Comparison of ENCODE assay signal across 2 cellular contexts in the genomic region with DNA sequence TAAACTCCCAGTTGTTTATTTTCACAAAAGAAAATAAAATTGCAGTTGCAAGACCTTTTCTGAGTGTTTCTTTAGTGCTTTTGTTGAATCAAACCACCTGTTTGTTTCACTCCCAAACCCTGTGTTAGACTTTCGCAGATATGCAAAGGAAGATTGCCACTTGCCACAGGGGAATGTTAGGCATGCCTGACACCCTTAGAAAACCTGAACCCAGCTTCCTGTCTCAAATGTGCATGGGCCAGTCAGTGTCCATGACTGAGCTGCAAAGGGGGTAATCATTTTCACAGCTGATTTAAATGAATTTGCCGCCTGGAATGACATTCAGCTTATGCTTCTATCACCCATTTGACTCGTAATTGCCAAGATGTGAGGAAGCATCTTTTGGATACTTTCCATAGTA.
TF ChIP-seq lines count a peak whose summit lies in the region.

No MANE protein-coding gene starts in this region.

TF ChIP-seq in SK-N-SH, 30 proteins besides CTCF, POLR2A, EP300 and RAD21:
- TF ChIP-seq, protein P1, sequence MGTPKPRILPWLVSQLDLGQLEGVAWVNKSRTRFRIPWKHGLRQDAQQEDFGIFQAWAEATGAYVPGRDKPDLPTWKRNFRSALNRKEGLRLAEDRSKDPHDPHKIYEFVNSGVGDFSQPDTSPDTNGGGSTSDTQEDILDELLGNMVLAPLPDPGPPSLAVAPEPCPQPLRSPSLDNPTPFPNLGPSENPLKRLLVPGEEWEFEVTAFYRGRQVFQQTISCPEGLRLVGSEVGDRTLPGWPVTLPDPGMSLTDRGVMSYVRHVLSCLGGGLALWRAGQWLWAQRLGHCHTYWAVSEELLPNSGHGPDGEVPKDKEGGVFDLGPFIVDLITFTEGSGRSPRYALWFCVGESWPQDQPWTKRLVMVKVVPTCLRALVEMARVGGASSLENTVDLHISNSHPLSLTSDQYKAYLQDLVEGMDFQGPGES (IDR thresholded peaks at IDR 0.05; ENCODE audit: low read depth, low read length): no peak
- TF ChIP-seq USF2 (IDR thresholded peaks at IDR 0.05; ENCODE audit: borderline replicate concordance, low read depth, low read length) (no peak), TAF1 (IDR thresholded peaks at IDR 0.05; ENCODE audit: borderline replicate concordance, low read depth, low read length) (no peak), MEF2A (IDR thresholded peaks at IDR 0.05; ENCODE audit: borderline replicate concordance, low read depth) (no peak), FOXM1 (IDR thresholded peaks at IDR 0.05; ENCODE audit: low read depth) (no peak), POLR2AphosphoS5 (IDR thresholded peaks at IDR 0.05; ENCODE audit: low read depth, low read length) (no peak), MXI1 (IDR thresholded peaks at IDR 0.05; ENCODE audit: low read depth, low read length) (no peak), EZH2phosphoT487 (IDR thresholded peaks at IDR 0.05; ENCODE audit: borderline replicate concordance, low read depth) (no peak), RFX5 (IDR thresholded peaks at IDR 0.05; ENCODE audit: low read length) (no peak), NRF1 (IDR thresholded peaks at IDR 0.05; ENCODE audit: low read depth, low read length) (no peak), ZBTB33 (IDR thresholded peaks at IDR 0.05; ENCODE audit: borderline replicate concordance, low read depth) (no peak), GATA2 (CRISPR knock-in tag; IDR thresholded peaks at IDR 0.05) (no peak), SIN3A (IDR thresholded peaks at IDR 0.05; ENCODE audit: borderline replicate concordance, low read depth, low read length) (no peak), PBX3 (IDR thresholded peaks at IDR 0.05) (no peak)
- TF ChIP-seq, protein P2, sequence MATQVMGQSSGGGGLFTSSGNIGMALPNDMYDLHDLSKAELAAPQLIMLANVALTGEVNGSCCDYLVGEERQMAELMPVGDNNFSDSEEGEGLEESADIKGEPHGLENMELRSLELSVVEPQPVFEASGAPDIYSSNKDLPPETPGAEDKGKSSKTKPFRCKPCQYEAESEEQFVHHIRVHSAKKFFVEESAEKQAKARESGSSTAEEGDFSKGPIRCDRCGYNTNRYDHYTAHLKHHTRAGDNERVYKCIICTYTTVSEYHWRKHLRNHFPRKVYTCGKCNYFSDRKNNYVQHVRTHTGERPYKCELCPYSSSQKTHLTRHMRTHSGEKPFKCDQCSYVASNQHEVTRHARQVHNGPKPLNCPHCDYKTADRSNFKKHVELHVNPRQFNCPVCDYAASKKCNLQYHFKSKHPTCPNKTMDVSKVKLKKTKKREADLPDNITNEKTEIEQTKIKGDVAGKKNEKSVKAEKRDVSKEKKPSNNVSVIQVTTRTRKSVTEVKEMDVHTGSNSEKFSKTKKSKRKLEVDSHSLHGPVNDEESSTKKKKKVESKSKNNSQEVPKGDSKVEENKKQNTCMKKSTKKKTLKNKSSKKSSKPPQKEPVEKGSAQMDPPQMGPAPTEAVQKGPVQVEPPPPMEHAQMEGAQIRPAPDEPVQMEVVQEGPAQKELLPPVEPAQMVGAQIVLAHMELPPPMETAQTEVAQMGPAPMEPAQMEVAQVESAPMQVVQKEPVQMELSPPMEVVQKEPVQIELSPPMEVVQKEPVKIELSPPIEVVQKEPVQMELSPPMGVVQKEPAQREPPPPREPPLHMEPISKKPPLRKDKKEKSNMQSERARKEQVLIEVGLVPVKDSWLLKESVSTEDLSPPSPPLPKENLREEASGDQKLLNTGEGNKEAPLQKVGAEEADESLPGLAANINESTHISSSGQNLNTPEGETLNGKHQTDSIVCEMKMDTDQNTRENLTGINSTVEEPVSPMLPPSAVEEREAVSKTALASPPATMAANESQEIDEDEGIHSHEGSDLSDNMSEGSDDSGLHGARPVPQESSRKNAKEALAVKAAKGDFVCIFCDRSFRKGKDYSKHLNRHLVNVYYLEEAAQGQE (IDR thresholded peaks at IDR 0.05; ENCODE audit: low read depth, low read length): no peak
- TF ChIP-seq, protein P3, sequence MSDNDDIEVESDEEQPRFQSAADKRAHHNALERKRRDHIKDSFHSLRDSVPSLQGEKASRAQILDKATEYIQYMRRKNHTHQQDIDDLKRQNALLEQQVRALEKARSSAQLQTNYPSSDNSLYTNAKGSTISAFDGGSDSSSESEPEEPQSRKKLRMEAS (IDR thresholded peaks at IDR 0.05; ENCODE audit: low read depth): no peak

TF ChIP-seq in SK-N-SH treated with all-trans-retinoic acid at 6 μM for 48 hours, 23 proteins besides CTCF, POLR2A, EP300 and RAD21 (continued from another document):
- TF ChIP-seq BACH2 (CRISPR knock-in tag; IDR thresholded peaks at IDR 0.05; ENCODE audit: borderline replicate concordance): no peak
- TF ChIP-seq PPARA (CRISPR knock-in tag; IDR thresholded peaks at IDR 0.05; ENCODE audit: borderline replicate concordance): no peak
- TF ChIP-seq TCF4 (CRISPR knock-in tag; IDR thresholded peaks at IDR 0.05; ENCODE audit: borderline replicate concordance): no peak
- no peak for TF ChIP-seq ARNTL (CRISPR knock-in tag; IDR thresholded peaks at IDR 0.05; ENCODE audit: borderline replicate concordance, low read depth)
- no peak for TF ChIP-seq ZNF565 (CRISPR knock-in tag; conservative IDR thresholded peaks at IDR 0.05; ENCODE audit: low read depth)
